8 cellular contexts compared by ENCODE assay signal in genomic region chr5:175657593-175658271, GRCh38. TPM values are rescaled to one million over a fixed set of nuclear protein-coding genes. Genes with fewer than 3 reads are reported as not detected.
A peak's percentile ranks its signal among the peaks of the same experiment; 100 is the strongest.
DNase-seq lines count a peak whose midpoint lies in the region; FAIRE-seq and TF ChIP-seq lines count a peak whose summit lies in the region.

A gene with protein sequence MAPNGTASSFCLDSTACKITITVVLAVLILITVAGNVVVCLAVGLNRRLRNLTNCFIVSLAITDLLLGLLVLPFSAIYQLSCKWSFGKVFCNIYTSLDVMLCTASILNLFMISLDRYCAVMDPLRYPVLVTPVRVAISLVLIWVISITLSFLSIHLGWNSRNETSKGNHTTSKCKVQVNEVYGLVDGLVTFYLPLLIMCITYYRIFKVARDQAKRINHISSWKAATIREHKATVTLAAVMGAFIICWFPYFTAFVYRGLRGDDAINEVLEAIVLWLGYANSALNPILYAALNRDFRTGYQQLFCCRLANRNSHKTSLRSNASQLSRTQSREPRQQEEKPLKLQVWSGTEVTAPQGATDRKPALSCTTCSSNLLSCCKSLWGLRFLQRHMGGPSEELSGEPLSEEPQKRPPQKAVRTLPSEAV (plus strand): TSS chr5:175658071. CDS start chr5:175683234, 25,163 bp downstream.

- no peaks in the 10 kb centered on the region for H3K9me2 ChIP-seq in MM.1S (replicated peaks; ENCODE audit: insufficient read depth, low read length)

- H3K9me3 ChIP-seq in MM.1S (replicated peaks; ENCODE audit: insufficient read depth, low read length) (no peaks in the 10 kb centered on the region), neutrophil (no peaks in the 10 kb centered on the region)

- in situ Hi-C loops in ACHN (cut with HindIII; ENCODE audit: low pct_ligation_motif_present, low pct_unique_long_range_greater_than_20kb, low sequenced_read_pairs), result no loop called here

- H3K27me3 ChIP-seq in MM.1S (replicated peaks; ENCODE audit: insufficient read depth, low read length), result no peaks in the 10 kb centered on the region
- no peaks in the 10 kb centered on the region for H3K27me3 ChIP-seq in neutrophil

- H3K27ac ChIP-seq in MM.1S (ENCODE audit: low read length) (peak within 1 kb of the TSS; percentile 77), neutrophil (peak within 1 kb of the TSS; percentile 85)

- H3K36me3 ChIP-seq in MM.1S (replicated peaks; ENCODE audit: insufficient read depth, low read length) (0 out of 2 replicates have a peak, but pooled peaks cover 4% of the 10 kb centered on the region), neutrophil (peaks cover 22% of the 10 kb centered on the region)

- H3K4me1 ChIP-seq in MM.1S (ENCODE audit: low read length) (peaks cover 57% of the 10 kb centered on the region), neutrophil (ENCODE audit: control insufficient read depth in 1 of 2, insufficient read depth in 1 of 2, low read depth in 1 of 2, low read length in 1 of 2) (peaks cover 66 to 86% of the 10 kb centered on the region in 2 experiments)

- peaks cover 44% of the 10 kb centered on the region for H3F3A ChIP-seq in MM.1S (ENCODE audit: insufficient read depth, low read length)

- peak within 1 kb of the TSS; percentile 83 for H3K4me2 ChIP-seq in MM.1S (ENCODE audit: low read depth, low read length)

- H4K20me1 ChIP-seq in MM.1S (ENCODE audit: insufficient read depth, low read length), result peaks cover 11% of the 10 kb centered on the region

- TF ChIP-seq CTCF in MM.1S (IDR thresholded peaks at IDR 0.05; ENCODE audit: low read length) (0 out of 2 replicates have a peak, but pooled peaks have one; percentile 5), neutrophil (IDR thresholded peaks at IDR 0.05) (no peak)

- peak within 1 kb of the TSS; percentile 78 for H3K9ac ChIP-seq in MM.1S (ENCODE audit: low read length)

- H3K4me3 ChIP-seq in MM.1S (ENCODE audit: low read length), result peak within 1 kb of the TSS; percentile 98
- H3K4me3 ChIP-seq in neutrophil (ENCODE audit: low read depth in 1 of 2, low read length in 1 of 2), result peak within 1 kb of the TSS; percentile 91 to 96

- FAIRE-seq in frontal cortex (lab: Jason Lieb, UNC), result no peak

- peak within 1 kb of the TSS; percentile 76 for H2AFZ ChIP-seq in MM.1S (ENCODE audit: low read length)

- DNase-seq in ACHN (peak; percentile 15), MM.1S (peak; percentile 81), frontal cortex (ENCODE audit: low spot score in 2 of 2) (peak; percentile 49 to 56), T-helper 9 cell (no peak), germinal center (ENCODE audit: low spot score) (no peak), 8988T (no peak)
- DNase-seq in activated CD8-positive, alpha-beta memory T cell treated with anti-CD3 and anti-CD28 coated beads, Interleukin-2, amount 50 U/mL, for 4 hours, result peak; percentile 47

- H3K79me2 ChIP-seq in MM.1S (ENCODE audit: low read length), result peaks cover 52% of the 10 kb centered on the region

RNA-seq across cellular contexts. Expression of the gene that starts here (rescaled TPM):
- 3.3 TPM for total RNA-seq in frontal cortex

Comparison
In these comparisons a context has a peak if more than half of its experiments do, and no peak if none do; other contexts are left out.
1. DNase-seq: peak in ACHN (single experiment), MM.1S (single experiment), activated CD8-positive, alpha-beta memory T cell treated with anti-CD3 and anti-CD28 coated beads, Interleukin-2, amount 50 U/mL, for 4 hours (single experiment) and frontal cortex (2 of 2); none in T-helper 9 cell (single experiment), germinal center (single experiment) and 8988T (single experiment).